In the genomic region with DNA sequence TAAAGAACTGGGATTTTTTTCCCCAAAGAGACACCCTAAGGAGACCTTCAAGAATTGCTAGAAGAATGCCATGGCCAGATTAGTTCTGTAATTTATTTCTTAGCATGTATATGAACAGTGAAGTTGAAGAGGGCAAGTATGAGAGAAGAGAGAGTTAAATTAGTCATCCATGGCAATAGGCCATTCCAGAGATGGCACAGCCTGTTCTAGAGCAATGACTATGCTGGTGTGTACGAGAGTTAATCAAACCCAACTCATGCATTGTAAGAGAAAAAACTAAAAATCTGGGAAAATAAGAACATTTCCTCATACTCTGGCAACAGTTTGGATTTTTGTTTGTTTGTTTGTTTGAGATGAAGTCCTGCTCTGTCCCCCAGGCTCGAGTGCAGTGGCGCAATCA, we compare ENCODE assay signal across 17 cellular contexts.
DNase-seq lines count a peak whose midpoint lies in the region; ATAC-seq and TF ChIP-seq lines count a peak whose summit lies in the region.
"Had no signal": no experiment of that assay in that cellular context is flagged by ENCODE, and none has a peak within 500 bp of the region (broad histone marks: within the 10 kb centered on the region; RNA-seq: fewer than 3 reads in every experiment).

No MANE protein-coding gene starts in this region.

- no peak for ATAC-seq in GM18505 (IDR thresholded peaks at IDR 0.05; ENCODE audit: unreplicated experiment)
- no peak for ATAC-seq in activated T-cell treated with anti-CD3 and anti-CD28 coated beads, Interleukin-2, amount 50 U/mL, for 72 hours (replicated peaks in 1 of 2)

- no peaks in the 10 kb centered on the region for H3K36me3 Mint-ChIP-seq in activated T-cell treated with anti-CD3 and anti-CD28 coated beads, Interleukin-2, amount 50 U/mL, for 72 hours (ENCODE audit: insufficient read depth in 2 of 2)

- H3K36me3 ChIP-seq in adipocyte (ENCODE audit: control insufficient read depth, insufficient read depth, low read length, severe bottlenecking): no peaks in the 10 kb centered on the region
- H3K36me3 ChIP-seq: Peyer's patch had no signal

- H3K4me3 ChIP-seq in adipocyte (ENCODE audit: low read length): no peak overlapping the region
- H3K4me3 ChIP-seq: Peyer's patch had no signal

- DNase-seq in HCEC 1CT (peak; percentile 60), adipocyte (ENCODE audit: low read depth) (peak; percentile 41), fibroblast of gingiva (ENCODE audit: low read depth) (peak; percentile 35), renal cortical epithelial cell (ENCODE audit: low read depth) (peak; percentile 48), KG1 (lab: John Stamatoyannopoulos, UW) (no peak)
- DNase-seq in activated T-cell treated with anti-CD3 and anti-CD28 coated beads, Interleukin-2, amount 50 U/mL, for 72 hours: no peak
- DNase-seq: ACHN; CD4-positive, alpha-beta T cell; DND-41; NCI-H1417 treated with DMSO at 0.1 percent for 48 hours; NCI-H2029; NCI-H2171 treated with DMSO at 0.1 percent for 48 hours; NCI-H510A; Peyer's patch; SHP77 treated with DMSO at 0.1 percent for 48 hours had no signal

- H3K9ac ChIP-seq in adipocyte (ENCODE audit: low read length): no peak overlapping the region
- H3K9ac ChIP-seq: KMS-11 had no signal

- peaks cover 2% of the 10 kb centered on the region for H3K4me1 ChIP-seq in adipocyte (ENCODE audit: control insufficient read depth, insufficient read depth, low read length)
- H3K4me1 ChIP-seq: Peyer's patch had no signal

- no peaks in the 10 kb centered on the region for H3K4me1 Mint-ChIP-seq in activated T-cell treated with anti-CD3 and anti-CD28 coated beads, Interleukin-2, amount 50 U/mL, for 72 hours (ENCODE audit: low read depth)

- no peaks in the 10 kb centered on the region for H3K9me3 Mint-ChIP-seq in activated T-cell treated with anti-CD3 and anti-CD28 coated beads, Interleukin-2, amount 50 U/mL, for 72 hours
- H3K9me3 Mint-ChIP-seq: CD4-positive, alpha-beta T cell had no signal

- no peak overlapping the region for H3K4me3 Mint-ChIP-seq in activated T-cell treated with anti-CD3 and anti-CD28 coated beads, Interleukin-2, amount 50 U/mL, for 72 hours
- H3K4me3 Mint-ChIP-seq: CD4-positive, alpha-beta T cell had no signal

- peaks cover 7% of the 10 kb centered on the region for H3K27me3 Mint-ChIP-seq in activated T-cell treated with anti-CD3 and anti-CD28 coated beads, Interleukin-2, amount 50 U/mL, for 72 hours (ENCODE audit: low read depth)

- no peak for TF ChIP-seq POLR2A in GM18505 (IDR thresholded peaks at IDR 0.05; ENCODE audit: borderline replicate concordance, extremely low read depth, insufficient read depth, insufficient read length)

- H3K9me3 ChIP-seq in adipocyte (ENCODE audit: control insufficient read depth, low read length): peaks cover 2% of the 10 kb centered on the region
- H3K9me3 ChIP-seq: Peyer's patch had no signal

- no peak overlapping the region for H3K27ac Mint-ChIP-seq in activated T-cell treated with anti-CD3 and anti-CD28 coated beads, Interleukin-2, amount 50 U/mL, for 72 hours
- H3K27ac Mint-ChIP-seq: CD4-positive, alpha-beta T cell had no signal

- H3K27me3 ChIP-seq in adipocyte (replicated peaks; ENCODE audit: control insufficient read depth, insufficient read depth, low read length): no peaks in the 10 kb centered on the region
- H3K27me3 ChIP-seq: Peyer's patch had no signal

Comparison
In these comparisons a context has a peak if more than half of its experiments do, and no peak if none do; other contexts are left out.
1. DNase-seq: peak in HCEC 1CT (single experiment), adipocyte (single experiment), fibroblast of gingiva (single experiment) and renal cortical epithelial cell (single experiment); none in KG1 (single experiment) and activated T-cell treated with anti-CD3 and anti-CD28 coated beads, Interleukin-2, amount 50 U/mL, for 72 hours (0 of 2).